Comparison of ENCODE assay signal across 1 cellular context in the genomic region with DNA sequence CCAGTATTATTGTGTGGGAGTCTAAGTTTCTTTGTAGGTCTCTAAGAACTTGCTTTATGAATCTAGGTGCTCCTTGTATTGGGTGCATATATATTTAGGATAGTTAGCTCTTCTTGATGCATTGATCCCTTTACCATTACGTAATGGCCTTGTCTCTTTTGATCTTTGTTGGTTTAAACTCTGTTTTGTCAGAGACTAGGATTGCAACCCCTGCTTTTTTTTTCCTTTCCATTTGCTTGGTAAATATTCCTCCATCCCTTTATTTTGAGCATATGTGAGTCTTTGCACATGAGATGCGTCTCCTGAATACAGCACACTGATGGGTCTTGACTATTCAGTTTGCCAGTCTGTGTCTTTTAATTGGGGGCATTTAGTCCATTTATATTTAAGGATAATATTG.
TF ChIP-seq lines count a peak whose summit lies in the region.
"Not testable (repeated sequence)": the region's sequence is repeated elsewhere in the genome, so short reads cannot be mapped to it uniquely, and the experiment has no call there.

No MANE protein-coding gene starts in this region.

TF ChIP-seq in HepG2, 621 proteins besides CTCF, POLR2A, EP300 and RAD21 (continued from another document):
- TF ChIP-seq FOXP1 (IDR thresholded peaks at IDR 0.05); SOX13 (IDR thresholded peaks at IDR 0.05); FOXA1 (IDR thresholded peaks at IDR 0.05); SOX6 (IDR thresholded peaks at IDR 0.05); CREM (CRISPR knock-in tag; IDR thresholded peaks at IDR 0.05); CREB1 (IDR thresholded peaks at IDR 0.05): not testable (repeated sequence)
- TF ChIP-seq FOXP1 (CRISPR knock-in tag; IDR thresholded peaks at IDR 0.05) (peak; percentile 72; the same call in 1 of the 2 replicates), BCL6 (CRISPR knock-in tag; IDR thresholded peaks at IDR 0.05) (0 out of 2 replicates have a peak, but pooled peaks have one; percentile 20), SOX13 (CRISPR knock-in tag; conservative IDR thresholded peaks at IDR 0.05 in 1 of 2, IDR thresholded peaks at IDR 0.05 in 1 of 2) (peak in 1 of 2 experiments; percentile 68; a peak in 1 of 4 replicates), FOXA1 (CRISPR knock-in tag; IDR thresholded peaks at IDR 0.05) (0 out of 2 replicates have a peak, but pooled peaks have one; percentile 33), SOX6 (CRISPR knock-in tag; IDR thresholded peaks at IDR 0.05) (peak; percentile 57; the same call in 1 of the 2 replicates), TARDBP (CRISPR knock-in tag; IDR thresholded peaks at IDR 0.05) (peak; percentile 61; the same call in 1 of the 2 replicates), HDAC2 (CRISPR knock-in tag; IDR thresholded peaks at IDR 0.05) (peak; percentile 19; the same call in 1 of the 2 replicates), NCOA2 (CRISPR knock-in tag; IDR thresholded peaks at IDR 0.05) (peak; percentile 24; the same call in 1 of the 2 replicates), ZMYM4 (CRISPR knock-in tag; IDR thresholded peaks at IDR 0.05) (peak; percentile 23; the same call in 1 of the 2 replicates), CREM (IDR thresholded peaks at IDR 0.05) (0 out of 2 replicates have a peak, but pooled peaks have one; percentile 35), ZNF33A (CRISPR knock-in tag; IDR thresholded peaks at IDR 0.05; ENCODE audit: borderline replicate concordance) (0 out of 2 replicates have a peak, but pooled peaks have one; percentile 50), ZNF12 (CRISPR knock-in tag; IDR thresholded peaks at IDR 0.05) (peak; percentile 44; the same call in 1 of the 2 replicates), ISL2 (CRISPR knock-in tag; IDR thresholded peaks at IDR 0.05) (peak; percentile 66; the same call in 1 of the 2 replicates), GATAD2A (CRISPR knock-in tag; IDR thresholded peaks at IDR 0.05) (peak; percentile 84), RARA (CRISPR knock-in tag; IDR thresholded peaks at IDR 0.05) (0 out of 2 replicates have a peak, but pooled peaks have one; percentile 14), SOX5 (CRISPR knock-in tag; IDR thresholded peaks at IDR 0.05; ENCODE audit: borderline replicate concordance) (peak; percentile 54; the same call in 1 of the 2 replicates), PHF21A (CRISPR knock-in tag; IDR thresholded peaks at IDR 0.05) (peak; percentile 4; the same call in 1 of the 2 replicates), CEBPG (CRISPR knock-in tag; IDR thresholded peaks at IDR 0.05) (peak; percentile 73), CREB1 (CRISPR knock-in tag; IDR thresholded peaks at IDR 0.05) (0 out of 2 replicates have a peak, but pooled peaks have one; percentile 16), SAP130 (CRISPR knock-in tag; IDR thresholded peaks at IDR 0.05; ENCODE audit: low read depth) (0 out of 2 replicates have a peak, but pooled peaks have one; percentile 9), ZNF614 (CRISPR knock-in tag; IDR thresholded peaks at IDR 0.05; ENCODE audit: borderline replicate concordance) (0 out of 2 replicates have a peak, but pooled peaks have one; percentile 12), FOXA3 (CRISPR knock-in tag; IDR thresholded peaks at IDR 0.05) (peak; percentile 74), HDAC1 (CRISPR knock-in tag; IDR thresholded peaks at IDR 0.05) (peak; percentile 59; the same call in 1 of the 2 replicates)
- TF ChIP-seq, protein P1, sequence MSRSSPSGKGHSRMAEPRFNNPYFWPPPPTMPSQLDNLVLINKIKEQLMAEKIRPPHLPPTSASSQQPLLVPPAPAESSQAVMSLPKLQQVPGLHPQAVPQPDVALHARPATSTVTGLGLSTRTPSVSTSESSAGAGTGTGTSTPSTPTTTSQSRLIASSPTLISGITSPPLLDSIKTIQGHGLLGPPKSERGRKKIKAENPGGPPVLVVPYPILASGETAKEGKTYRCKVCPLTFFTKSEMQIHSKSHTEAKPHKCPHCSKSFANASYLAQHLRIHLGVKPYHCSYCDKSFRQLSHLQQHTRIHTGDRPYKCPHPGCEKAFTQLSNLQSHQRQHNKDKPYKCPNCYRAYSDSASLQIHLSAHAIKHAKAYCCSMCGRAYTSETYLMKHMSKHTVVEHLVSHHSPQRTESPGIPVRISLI (CRISPR knock-in tag; IDR thresholded peaks at IDR 0.05; ENCODE audit: borderline replicate concordance): peak; percentile 92
- TF ChIP-seq, protein P2, sequence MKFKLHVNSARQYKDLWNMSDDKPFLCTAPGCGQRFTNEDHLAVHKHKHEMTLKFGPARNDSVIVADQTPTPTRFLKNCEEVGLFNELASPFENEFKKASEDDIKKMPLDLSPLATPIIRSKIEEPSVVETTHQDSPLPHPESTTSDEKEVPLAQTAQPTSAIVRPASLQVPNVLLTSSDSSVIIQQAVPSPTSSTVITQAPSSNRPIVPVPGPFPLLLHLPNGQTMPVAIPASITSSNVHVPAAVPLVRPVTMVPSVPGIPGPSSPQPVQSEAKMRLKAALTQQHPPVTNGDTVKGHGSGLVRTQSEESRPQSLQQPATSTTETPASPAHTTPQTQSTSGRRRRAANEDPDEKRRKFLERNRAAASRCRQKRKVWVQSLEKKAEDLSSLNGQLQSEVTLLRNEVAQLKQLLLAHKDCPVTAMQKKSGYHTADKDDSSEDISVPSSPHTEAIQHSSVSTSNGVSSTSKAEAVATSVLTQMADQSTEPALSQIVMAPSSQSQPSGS (CRISPR knock-in tag; IDR thresholded peaks at IDR 0.05): peak; percentile 62; the same call in 1 of the 2 replicates
- TF ChIP-seq, protein P3, sequence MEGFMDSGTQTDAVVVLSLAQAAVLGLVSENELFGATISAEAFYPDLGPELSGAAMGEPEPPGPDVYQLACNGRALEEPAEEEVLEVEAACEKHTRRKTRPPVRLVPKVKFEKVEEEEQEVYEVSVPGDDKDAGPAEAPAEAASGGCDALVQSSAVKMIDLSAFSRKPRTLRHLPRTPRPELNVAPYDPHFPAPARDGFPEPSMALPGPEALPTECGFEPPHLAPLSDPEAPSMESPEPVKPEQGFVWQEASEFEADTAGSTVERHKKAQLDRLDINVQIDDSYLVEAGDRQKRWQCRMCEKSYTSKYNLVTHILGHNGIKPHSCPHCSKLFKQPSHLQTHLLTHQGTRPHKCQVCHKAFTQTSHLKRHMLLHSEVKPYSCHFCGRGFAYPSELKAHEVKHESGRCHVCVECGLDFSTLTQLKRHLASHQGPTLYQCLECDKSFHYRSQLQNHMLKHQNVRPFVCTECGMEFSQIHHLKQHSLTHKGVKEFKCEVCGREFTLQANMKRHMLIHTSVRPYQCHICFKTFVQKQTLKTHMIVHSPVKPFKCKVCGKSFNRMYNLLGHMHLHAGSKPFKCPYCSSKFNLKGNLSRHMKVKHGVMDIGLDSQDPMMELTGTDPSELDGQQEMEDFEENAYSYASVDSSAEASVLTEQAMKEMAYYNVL (CRISPR knock-in tag; IDR thresholded peaks at IDR 0.05; ENCODE audit: borderline replicate concordance): 0 out of 2 replicates have a peak, but pooled peaks have one; percentile 29
- TF ChIP-seq, protein P4, sequence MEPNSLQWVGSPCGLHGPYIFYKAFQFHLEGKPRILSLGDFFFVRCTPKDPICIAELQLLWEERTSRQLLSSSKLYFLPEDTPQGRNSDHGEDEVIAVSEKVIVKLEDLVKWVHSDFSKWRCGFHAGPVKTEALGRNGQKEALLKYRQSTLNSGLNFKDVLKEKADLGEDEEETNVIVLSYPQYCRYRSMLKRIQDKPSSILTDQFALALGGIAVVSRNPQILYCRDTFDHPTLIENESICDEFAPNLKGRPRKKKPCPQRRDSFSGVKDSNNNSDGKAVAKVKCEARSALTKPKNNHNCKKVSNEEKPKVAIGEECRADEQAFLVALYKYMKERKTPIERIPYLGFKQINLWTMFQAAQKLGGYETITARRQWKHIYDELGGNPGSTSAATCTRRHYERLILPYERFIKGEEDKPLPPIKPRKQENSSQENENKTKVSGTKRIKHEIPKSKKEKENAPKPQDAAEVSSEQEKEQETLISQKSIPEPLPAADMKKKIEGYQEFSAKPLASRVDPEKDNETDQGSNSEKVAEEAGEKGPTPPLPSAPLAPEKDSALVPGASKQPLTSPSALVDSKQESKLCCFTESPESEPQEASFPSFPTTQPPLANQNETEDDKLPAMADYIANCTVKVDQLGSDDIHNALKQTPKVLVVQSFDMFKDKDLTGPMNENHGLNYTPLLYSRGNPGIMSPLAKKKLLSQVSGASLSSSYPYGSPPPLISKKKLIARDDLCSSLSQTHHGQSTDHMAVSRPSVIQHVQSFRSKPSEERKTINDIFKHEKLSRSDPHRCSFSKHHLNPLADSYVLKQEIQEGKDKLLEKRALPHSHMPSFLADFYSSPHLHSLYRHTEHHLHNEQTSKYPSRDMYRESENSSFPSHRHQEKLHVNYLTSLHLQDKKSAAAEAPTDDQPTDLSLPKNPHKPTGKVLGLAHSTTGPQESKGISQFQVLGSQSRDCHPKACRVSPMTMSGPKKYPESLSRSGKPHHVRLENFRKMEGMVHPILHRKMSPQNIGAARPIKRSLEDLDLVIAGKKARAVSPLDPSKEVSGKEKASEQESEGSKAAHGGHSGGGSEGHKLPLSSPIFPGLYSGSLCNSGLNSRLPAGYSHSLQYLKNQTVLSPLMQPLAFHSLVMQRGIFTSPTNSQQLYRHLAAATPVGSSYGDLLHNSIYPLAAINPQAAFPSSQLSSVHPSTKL (CRISPR knock-in tag; IDR thresholded peaks at IDR 0.05): peak; percentile 77
- TF ChIP-seq, protein P5, sequence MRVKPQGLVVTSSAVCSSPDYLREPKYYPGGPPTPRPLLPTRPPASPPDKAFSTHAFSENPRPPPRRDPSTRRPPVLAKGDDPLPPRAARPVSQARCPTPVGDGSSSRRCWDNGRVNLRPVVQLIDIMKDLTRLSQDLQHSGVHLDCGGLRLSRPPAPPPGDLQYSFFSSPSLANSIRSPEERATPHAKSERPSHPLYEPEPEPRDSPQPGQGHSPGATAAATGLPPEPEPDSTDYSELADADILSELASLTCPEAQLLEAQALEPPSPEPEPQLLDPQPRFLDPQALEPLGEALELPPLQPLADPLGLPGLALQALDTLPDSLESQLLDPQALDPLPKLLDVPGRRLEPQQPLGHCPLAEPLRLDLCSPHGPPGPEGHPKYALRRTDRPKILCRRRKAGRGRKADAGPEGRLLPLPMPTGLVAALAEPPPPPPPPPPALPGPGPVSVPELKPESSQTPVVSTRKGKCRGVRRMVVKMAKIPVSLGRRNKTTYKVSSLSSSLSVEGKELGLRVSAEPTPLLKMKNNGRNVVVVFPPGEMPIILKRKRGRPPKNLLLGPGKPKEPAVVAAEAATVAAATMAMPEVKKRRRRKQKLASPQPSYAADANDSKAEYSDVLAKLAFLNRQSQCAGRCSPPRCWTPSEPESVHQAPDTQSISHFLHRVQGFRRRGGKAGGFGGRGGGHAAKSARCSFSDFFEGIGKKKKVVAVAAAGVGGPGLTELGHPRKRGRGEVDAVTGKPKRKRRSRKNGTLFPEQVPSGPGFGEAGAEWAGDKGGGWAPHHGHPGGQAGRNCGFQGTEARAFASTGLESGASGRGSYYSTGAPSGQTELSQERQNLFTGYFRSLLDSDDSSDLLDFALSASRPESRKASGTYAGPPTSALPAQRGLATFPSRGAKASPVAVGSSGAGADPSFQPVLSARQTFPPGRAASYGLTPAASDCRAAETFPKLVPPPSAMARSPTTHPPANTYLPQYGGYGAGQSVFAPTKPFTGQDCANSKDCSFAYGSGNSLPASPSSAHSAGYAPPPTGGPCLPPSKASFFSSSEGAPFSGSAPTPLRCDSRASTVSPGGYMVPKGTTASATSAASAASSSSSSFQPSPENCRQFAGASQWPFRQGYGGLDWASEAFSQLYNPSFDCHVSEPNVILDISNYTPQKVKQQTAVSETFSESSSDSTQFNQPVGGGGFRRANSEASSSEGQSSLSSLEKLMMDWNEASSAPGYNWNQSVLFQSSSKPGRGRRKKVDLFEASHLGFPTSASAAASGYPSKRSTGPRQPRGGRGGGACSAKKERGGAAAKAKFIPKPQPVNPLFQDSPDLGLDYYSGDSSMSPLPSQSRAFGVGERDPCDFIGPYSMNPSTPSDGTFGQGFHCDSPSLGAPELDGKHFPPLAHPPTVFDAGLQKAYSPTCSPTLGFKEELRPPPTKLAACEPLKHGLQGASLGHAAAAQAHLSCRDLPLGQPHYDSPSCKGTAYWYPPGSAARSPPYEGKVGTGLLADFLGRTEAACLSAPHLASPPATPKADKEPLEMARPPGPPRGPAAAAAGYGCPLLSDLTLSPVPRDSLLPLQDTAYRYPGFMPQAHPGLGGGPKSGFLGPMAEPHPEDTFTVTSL (CRISPR knock-in tag; IDR thresholded peaks at IDR 0.05; ENCODE audit: borderline replicate concordance): peak; percentile 74; the same call in 1 of the 2 replicates
